ENCODE assay signal across 22 cellular contexts in the genomic region with DNA sequence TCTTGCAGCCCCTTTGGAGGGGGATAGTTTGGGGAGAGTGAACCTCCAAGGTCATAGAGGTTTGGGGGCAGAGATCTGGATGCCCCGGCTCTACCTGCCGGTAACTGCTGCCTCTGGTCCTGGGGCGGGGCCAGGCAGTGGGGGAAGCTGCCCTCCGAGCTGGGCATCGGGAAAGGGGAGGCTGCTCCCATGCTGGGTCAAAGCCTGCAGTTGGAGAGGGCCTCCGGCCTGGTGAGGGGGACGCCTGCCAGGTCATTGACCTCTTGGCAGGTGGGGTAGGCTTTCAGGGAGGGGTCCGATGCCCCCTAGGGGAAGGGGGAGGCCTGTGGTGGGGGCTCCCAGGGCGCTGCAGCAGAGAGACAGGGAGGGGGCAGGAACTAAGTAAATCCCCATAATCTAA.
"Had no signal": no experiment of that assay in that cellular context is flagged by ENCODE, and none has a peak within 500 bp of the region (broad histone marks: within the 10 kb centered on the region; RNA-seq: fewer than 3 reads in every experiment).

No MANE protein-coding gene starts in this region.

- H3K27me3 ChIP-seq: body of pancreas, cardiac muscle cell, ovary had no signal

- H3K9me3 ChIP-seq: body of pancreas, neutrophil, ovary, prostate gland, transverse colon had no signal

- H3K4me1 ChIP-seq: body of pancreas, prostate gland had no signal

- DNase-seq: activated CD4-positive, alpha-beta T cell treated with anti-CD3 and anti-CD28 coated beads, Interleukin-2, amount 50 U/mL, for 48 hours; activated effector memory CD4-positive, alpha-beta T cell treated with anti-CD3 and anti-CD28 coated beads, Interleukin-2, amount 50 U/mL, for 16 hours; activated naive CD4-positive, alpha-beta T cell treated with anti-CD3 and anti-CD28 coated beads, Interleukin-2, amount 10 ng/mL, durations not matched to agents 7 days and 5 days; activated T-cell treated with anti-CD3 and anti-CD28 coated beads, Interleukin-2, amount 50 U/mL, for 72 hours; anterior cingulate cortex; body of pancreas; cortex of kidney; foreskin fibroblast; midbrain; natural killer cell; ovary; stimulated activated CD4-positive, alpha-beta T cell treated with anti-CD3 and anti-CD28 coated beads, Interleukin-12 subunit alpha, Interleukin-12 subunit beta, amount 100 ng/mL, for 4 hours; stimulated activated CD4-positive, alpha-beta T cell treated with anti-CD3 and anti-CD28 coated beads, Interleukin-4, amount 100 ng/mL, for 4 hours; T1000; transverse colon had no signal

- ATAC-seq: activated T-cell treated with anti-CD3 and anti-CD28 coated beads, Interleukin-2, amount 50 U/mL, for 72 hours; body of pancreas; left lung; natural killer cell; SK-N-SH treated with all-trans-retinoic acid at 6 μM for 48 hours; WTC11 had no signal

- FAIRE-seq: urothelium cell line had no signal

- H3K4me3 ChIP-seq: body of pancreas, cardiac muscle cell, left lung, ovary, prostate gland, transverse colon had no signal

- H3K27ac Mint-ChIP-seq: activated T-cell treated with anti-CD3 and anti-CD28 coated beads, Interleukin-2, amount 50 U/mL, for 72 hours; WTC11 had no signal

- H3K4me3 Mint-ChIP-seq: activated naive CD4-positive, alpha-beta T cell treated with anti-CD3 and anti-CD28 coated beads, Interleukin-2, amount 10 ng/mL, durations not matched to agents 7 days and 5 days; activated T-cell treated with anti-CD3 and anti-CD28 coated beads, Interleukin-2, amount 50 U/mL, for 72 hours; natural killer cell; WTC11 had no signal

- H3K36me3 ChIP-seq: cardiac muscle cell, left lung, neutrophil, ovary, prostate gland, transverse colon had no signal

- H3K36me3 Mint-ChIP-seq: WTC11 had no signal

- H3K27ac ChIP-seq: body of pancreas, cardiac muscle cell, left lung, neutrophil, ovary, prostate gland, transverse colon had no signal
